Comparison of ENCODE assay signal across 8 cellular contexts in genomic region chr2:134919360-134920210, GRCh38. TPM values are rescaled to one million over a fixed set of nuclear protein-coding genes. Genes with fewer than 3 reads are reported as not detected.
DNase-seq lines count a peak whose midpoint lies in the region; ATAC-seq, FAIRE-seq and TF ChIP-seq lines count a peak whose summit lies in the region.

No MANE protein-coding gene starts in this region.

- no peak for TF ChIP-seq POLR2A in gastroesophageal sphincter (IDR thresholded peaks at IDR 0.05)

- TF ChIP-seq EP300 in gastroesophageal sphincter (IDR thresholded peaks at IDR 0.05), result no peak

- peaks cover 4 to 60% (median 23%) of the 10 kb centered on the region in 3 donors for H3K4me1 ChIP-seq in gastroesophageal sphincter
- peaks cover 17 to 35% (median 31%) of the 10 kb centered on the region in 3 donors for H3K4me1 ChIP-seq in pancreas

- H3K36me3 ChIP-seq in gastroesophageal sphincter, result peaks cover 0 to 4% of the 10 kb centered on the region in 2 donors
- H3K36me3 ChIP-seq in pancreas, result peaks cover 0 to 7% (median 0%) of the 10 kb centered on the region in 3 donors

- DNase-seq in A172 (ENCODE audit: low spot score) (peak; percentile 29), GM19239 (ENCODE audit: insufficient read length, low spot score) (no peak), NCI-H526 treated with DMSO at 0.1 percent for 48 hours (lab: John Stamatoyannopoulos, UW) (peak; percentile 15), pancreas (peak in 1 of 6 donors; percentile 32), NCI-H1694 treated with DMSO at 0.1 percent for 48 hours (lab: John Stamatoyannopoulos, UW) (no peak)
- peak; percentile 31 for DNase-seq in activated T-helper 1 cell treated with anti-CD3 and anti-CD28 coated beads, Interleukin-12 subunit alpha, Interleukin-12 subunit beta, Interleukin-2, Interleukin-4 antibody, amounts not matched to agents 30 ng/mL and 10 ng/mL and 1 ng/mL, durations not matched to agents 14 hours and 24 hours and 36 hours (ENCODE audit: low spot score)

- H3K4me3 ChIP-seq in gastroesophageal sphincter (peak overlapping the region; percentile 81 to 89), pancreas (peak overlapping the region; percentile 62 to 92 (median 88))

- TF ChIP-seq CTCF in gastroesophageal sphincter (IDR thresholded peaks at IDR 0.05), result no peak
- TF ChIP-seq CTCF in pancreas (IDR thresholded peaks at IDR 0.05), result no peak

- intact Hi-C loops in activated T-helper 1 cell treated with anti-CD3 and anti-CD28 coated beads, Interleukin-12 subunit alpha, Interleukin-12 subunit beta, Interleukin-2, Interleukin-4 antibody, amounts not matched to agents 30 ng/mL and 10 ng/mL and 1 ng/mL, durations not matched to agents 14 hours and 24 hours and 36 hours (cut with micrococcal nuclease), result loop anchor here (2.0 to 5.0 kb wide), 4 partner anchors 23 to 1463 kb away; partner anchors contain the start of gene CXCR4
- intact Hi-C loops in pancreas (cut with DNase I), result no loop called here

- H3K9me3 ChIP-seq in gastroesophageal sphincter, result no peaks in the 10 kb centered on the region
- no peaks in the 10 kb centered on the region for H3K9me3 ChIP-seq in pancreas

- ATAC-seq in gastroesophageal sphincter (no peak), pancreas (peak; percentile 1 to 6 (median 4)), HG02884 (IDR thresholded peaks at IDR 0.05; ENCODE audit: unreplicated experiment) (no peak)

- no peaks in the 10 kb centered on the region for H3K27me3 ChIP-seq in gastroesophageal sphincter
- no peaks in the 10 kb centered on the region for H3K27me3 ChIP-seq in pancreas

- H3K36me3 Mint-ChIP-seq in activated T-helper 1 cell treated with anti-CD3 and anti-CD28 coated beads, Interleukin-12 subunit alpha, Interleukin-12 subunit beta, Interleukin-2, Interleukin-4 antibody, amounts not matched to agents 30 ng/mL and 10 ng/mL and 1 ng/mL, durations not matched to agents 14 hours and 24 hours and 36 hours (ENCODE audit: low read depth), result peaks cover 21% of the 10 kb centered on the region

- H3K27ac Mint-ChIP-seq in activated T-helper 1 cell treated with anti-CD3 and anti-CD28 coated beads, Interleukin-12 subunit alpha, Interleukin-12 subunit beta, Interleukin-2, Interleukin-4 antibody, amounts not matched to agents 30 ng/mL and 10 ng/mL and 1 ng/mL, durations not matched to agents 14 hours and 24 hours and 36 hours, result peak overlapping the region; percentile 97

- 1 to 2% methylated on average over 27 to 28 of the region's 29 CpGs for WGBS in gastroesophageal sphincter (ENCODE audit: low coverage in 1 of 2), 2 donors
- 0 to 1% methylated on average over 29 of the region's 29 CpGs for WGBS in pancreas, 2 donors

- peaks cover 36% of the 10 kb centered on the region for H3K4me1 Mint-ChIP-seq in activated T-helper 1 cell treated with anti-CD3 and anti-CD28 coated beads, Interleukin-12 subunit alpha, Interleukin-12 subunit beta, Interleukin-2, Interleukin-4 antibody, amounts not matched to agents 30 ng/mL and 10 ng/mL and 1 ng/mL, durations not matched to agents 14 hours and 24 hours and 36 hours (ENCODE audit: low read depth)

- H3K27me3 Mint-ChIP-seq in activated T-helper 1 cell treated with anti-CD3 and anti-CD28 coated beads, Interleukin-12 subunit alpha, Interleukin-12 subunit beta, Interleukin-2, Interleukin-4 antibody, amounts not matched to agents 30 ng/mL and 10 ng/mL and 1 ng/mL, durations not matched to agents 14 hours and 24 hours and 36 hours (ENCODE audit: insufficient read depth), result peaks cover 9% of the 10 kb centered on the region

- peaks cover 2% of the 10 kb centered on the region for H3K9me3 Mint-ChIP-seq in activated T-helper 1 cell treated with anti-CD3 and anti-CD28 coated beads, Interleukin-12 subunit alpha, Interleukin-12 subunit beta, Interleukin-2, Interleukin-4 antibody, amounts not matched to agents 30 ng/mL and 10 ng/mL and 1 ng/mL, durations not matched to agents 14 hours and 24 hours and 36 hours

- H3K27ac ChIP-seq in gastroesophageal sphincter (peak overlapping the region; percentile 89 to 98 (median 95)), pancreas (peak overlapping the region; percentile 95 to 99 (median 96))

- FAIRE-seq in GM19239 (lab: Jason Lieb, UNC), result peak; percentile 90
- no peak for FAIRE-seq in pancreas (lab: Jason Lieb, UNC)

- peak overlapping the region; percentile 96 for H3K4me3 Mint-ChIP-seq in activated T-helper 1 cell treated with anti-CD3 and anti-CD28 coated beads, Interleukin-12 subunit alpha, Interleukin-12 subunit beta, Interleukin-2, Interleukin-4 antibody, amounts not matched to agents 30 ng/mL and 10 ng/mL and 1 ng/mL, durations not matched to agents 14 hours and 24 hours and 36 hours

RNA-seq across cellular contexts. Expression of gene CCNT2, which starts 1.0 kb away (rescaled TPM):
- 16.3 and 22.8 TPM in 2 replicates for total RNA-seq in A172 (2014; rRNA removed; shearing (Covaris generic))
- 41.4 and 43.7 TPM in 2 replicates for total RNA-seq in activated T-helper 1 cell treated with anti-CD3 and anti-CD28 coated beads, Interleukin-12 subunit alpha, Interleukin-12 subunit beta, Interleukin-2, Interleukin-4 antibody, amounts not matched to agents 30 ng/mL and 10 ng/mL and 1 ng/mL, durations not matched to agents 14 hours and 24 hours and 36 hours
- total RNA-seq in gastroesophageal sphincter (10 to 100 TPM; 19.1 to 45.5 (median 25.8) TPM), pancreas (10 to 100 TPM; 17.2 to 32.6 (median 20.8) TPM)
- polyA plus RNA-seq in pancreas, result 10 to 100 TPM; 10.9 to 21.9 TPM

Comparison
In these comparisons a context has a peak if more than half of its experiments do, and no peak if none do; other contexts are left out.
1. DNase-seq: peak in A172 (single experiment), NCI-H526 treated with DMSO at 0.1 percent for 48 hours (single experiment) and activated T-helper 1 cell treated with anti-CD3 and anti-CD28 coated beads, Interleukin-12 subunit alpha, Interleukin-12 subunit beta, Interleukin-2, Interleukin-4 antibody, amounts not matched to agents 30 ng/mL and 10 ng/mL and 1 ng/mL, durations not matched to agents 14 hours and 24 hours and 36 hours (single experiment); none in GM19239 (single experiment) and NCI-H1694 treated with DMSO at 0.1 percent for 48 hours (single experiment).
2. ATAC-seq: peak in pancreas (4 of 4); none in gastroesophageal sphincter (single experiment) and HG02884 (single experiment).